In genomic region chr2:160516547-160517365, GRCh38 we compare ENCODE assay signal across 9 cellular contexts. TPM values are rescaled to one million over a fixed set of nuclear protein-coding genes. Genes with fewer than 3 reads are reported as not detected.
DNase-seq lines count a peak whose midpoint lies in the region; ATAC-seq, FAIRE-seq and TF ChIP-seq lines count a peak whose summit lies in the region.
"Had no signal": no experiment of that assay in that cellular context is flagged by ENCODE, and none has a peak within 500 bp of the region (broad histone marks: within the 10 kb centered on the region; RNA-seq: fewer than 3 reads in every experiment).

No MANE protein-coding gene starts in this region.

- no peaks in the 10 kb centered on the region for H4K20me1 ChIP-seq in PC-9 (ENCODE audit: insufficient read depth)

- peak; percentile 13 for DNase-seq in stimulated activated CD4-positive, alpha-beta T cell treated with anti-CD3 and anti-CD28 coated beads, Interleukin-1b, Interleukin-23, amount 100 ng/mL, for 48 hours
- DNase-seq in stimulated activated CD4-positive, alpha-beta T cell treated with anti-CD3 and anti-CD28 coated beads, Interleukin-12 subunit alpha, Interleukin-12 subunit beta, amount 100 ng/mL, for 4 hours, result no peak
- DNase-seq in MCF 10A (ENCODE audit: unreplicated experiment) (peak; percentile 26), urothelium cell line (ENCODE audit: low spot score) (peak; percentile 12), NCI-H2107 treated with DMSO at 0.1 percent for 48 hours (lab: John Stamatoyannopoulos, UW; ENCODE audit: unreplicated experiment) (no peak), PC-9 (no peak)
- DNase-seq in effector memory CD4-positive, alpha-beta T cell, result no peak
- DNase-seq: stomach had no signal

- H3K36me3 Mint-ChIP-seq in MCF 10A (ENCODE audit: insufficient read depth, unreplicated experiment), result no peaks in the 10 kb centered on the region

- no peak overlapping the region for H3K4me3 Mint-ChIP-seq in MCF 10A (ENCODE audit: unreplicated experiment)

- H3K4me3 ChIP-seq in effector memory CD4-positive, alpha-beta T cell (ENCODE audit: insufficient read depth, low read depth, low read length, poor library complexity, severe bottlenecking), result no peak overlapping the region
- H3K4me3 ChIP-seq in PC-9, result no peak overlapping the region
- H3K4me3 ChIP-seq: stomach had no signal

- no TSS peak for BruUV-seq in MCF 10A (replicated peaks; lab: Mats Ljungman, UMichigan)
- BruUV-seq in PC-9 (replicated peaks; lab: Mats Ljungman, UMichigan), result no TSS peak

- TF ChIP-seq CTCF in MCF 10A (IDR thresholded peaks at IDR 0.05; ENCODE audit: unreplicated experiment) (no peak), PC-9 (conservative IDR thresholded peaks at IDR 0.05) (no peak)

- no peak overlapping the region for H3K4me2 ChIP-seq in PC-9

- no peaks in the 10 kb centered on the region for H3K9me3 ChIP-seq in effector memory CD4-positive, alpha-beta T cell (ENCODE audit: control insufficient read depth, low read length)
- no peaks in the 10 kb centered on the region for H3K9me3 ChIP-seq in PC-9 (ENCODE audit: insufficient read depth, low read depth)
- H3K9me3 ChIP-seq: stomach had no signal

- H3K27me3 Mint-ChIP-seq in MCF 10A (ENCODE audit: insufficient read depth, unreplicated experiment), result no peaks in the 10 kb centered on the region

- no peaks in the 10 kb centered on the region for H3K9me2 ChIP-seq in PC-9 (ENCODE audit: insufficient read depth)

- intact Hi-C loops in MCF 10A (cut with micrococcal nuclease), result no loop called here
- intact Hi-C loops in PC-9 (cut with micrococcal nuclease; ENCODE audit: unreplicated experiment), result no loop called here

- H3K27ac Mint-ChIP-seq in MCF 10A (ENCODE audit: low read depth, unreplicated experiment), result peak overlapping the region; percentile 18

- no peak for FAIRE-seq in urothelium cell line (lab: Jason Lieb, UNC)

- H3K27me3 ChIP-seq in effector memory CD4-positive, alpha-beta T cell (replicated peaks; ENCODE audit: control insufficient read depth, insufficient read depth, low read length, poor library complexity, severe bottlenecking), result no peaks in the 10 kb centered on the region
- no peaks in the 10 kb centered on the region for H3K27me3 ChIP-seq in PC-9 (ENCODE audit: insufficient read depth, low read depth)
- H3K27me3 ChIP-seq: stomach had no signal

- ATAC-seq in HG03457 (IDR thresholded peaks at IDR 0.05; ENCODE audit: unreplicated experiment), result peak; percentile 72

- no peaks in the 10 kb centered on the region for H3K9me3 Mint-ChIP-seq in MCF 10A (ENCODE audit: unreplicated experiment)

- H3K36me3 ChIP-seq in effector memory CD4-positive, alpha-beta T cell (ENCODE audit: control insufficient read depth, insufficient read depth, low read length), result no peaks in the 10 kb centered on the region
- H3K36me3 ChIP-seq in PC-9 (ENCODE audit: low read depth), result no peaks in the 10 kb centered on the region
- H3K36me3 ChIP-seq: stomach had no signal

- H2AFZ ChIP-seq in PC-9, result no peak overlapping the region

- no peak overlapping the region for H3K27ac ChIP-seq in effector memory CD4-positive, alpha-beta T cell (ENCODE audit: insufficient read depth, low read length, poor library complexity, severe bottlenecking)
- H3K27ac ChIP-seq in PC-9, result no peak overlapping the region
- H3K27ac ChIP-seq: stomach had no signal

- no peaks in the 10 kb centered on the region for H3K4me1 ChIP-seq in effector memory CD4-positive, alpha-beta T cell (ENCODE audit: control insufficient read depth, insufficient read depth, low read length, poor library complexity, severe bottlenecking)
- no peaks in the 10 kb centered on the region for H3K4me1 ChIP-seq in PC-9 (replicated peaks; ENCODE audit: insufficient read depth)

- peaks cover 12% of the 10 kb centered on the region for H3K4me1 Mint-ChIP-seq in MCF 10A (ENCODE audit: insufficient read depth, unreplicated experiment)

- POLR2A ChIA-PET in MCF 10A (lab: Yijun Ruan, JAX) (no interaction called here), PC-9 (lab: Charles Lee; ENCODE audit: unreplicated experiment) (no interaction called here)

- CTCF ChIA-PET in MCF 10A (lab: Yijun Ruan, JAX), result interaction anchor here (0.6 to 1.1 kb wide), 2 partner anchors 108 to 182 kb away, joined by 3 read pairs; no protein-coding TSS in a partner anchor
- CTCF ChIA-PET in PC-9 (lab: Charles Lee), result no interaction called here

- H3F3A ChIP-seq in PC-9 (ENCODE audit: insufficient read depth, low read depth), result no peaks in the 10 kb centered on the region

- H3K79me2 ChIP-seq in PC-9 (ENCODE audit: low read depth), result no peaks in the 10 kb centered on the region

RNA-seq across cellular contexts. Expression of gene RBMS1, which starts 23.1 kb away (rescaled TPM):
- total RNA-seq in MCF 10A (2022), result 65.4 and 66.8 TPM in 2 replicates
- total RNA-seq in PC-9 (2021), result 50.7 and 65.1 TPM in 2 replicates

Comparison
In these comparisons a context has a peak if more than half of its experiments do, and no peak if none do; other contexts are left out.
1. DNase-seq: peak in stimulated activated CD4-positive, alpha-beta T cell treated with anti-CD3 and anti-CD28 coated beads, Interleukin-1b, Interleukin-23, amount 100 ng/mL, for 48 hours (single experiment), MCF 10A (single experiment) and urothelium cell line (single experiment); none in stimulated activated CD4-positive, alpha-beta T cell treated with anti-CD3 and anti-CD28 coated beads, Interleukin-12 subunit alpha, Interleukin-12 subunit beta, amount 100 ng/mL, for 4 hours (single experiment), NCI-H2107 treated with DMSO at 0.1 percent for 48 hours (single experiment), effector memory CD4-positive, alpha-beta T cell (0 of 3) and PC-9 (0 of 2).